ENCODE assay signal across 2 cellular contexts in the genomic region with DNA sequence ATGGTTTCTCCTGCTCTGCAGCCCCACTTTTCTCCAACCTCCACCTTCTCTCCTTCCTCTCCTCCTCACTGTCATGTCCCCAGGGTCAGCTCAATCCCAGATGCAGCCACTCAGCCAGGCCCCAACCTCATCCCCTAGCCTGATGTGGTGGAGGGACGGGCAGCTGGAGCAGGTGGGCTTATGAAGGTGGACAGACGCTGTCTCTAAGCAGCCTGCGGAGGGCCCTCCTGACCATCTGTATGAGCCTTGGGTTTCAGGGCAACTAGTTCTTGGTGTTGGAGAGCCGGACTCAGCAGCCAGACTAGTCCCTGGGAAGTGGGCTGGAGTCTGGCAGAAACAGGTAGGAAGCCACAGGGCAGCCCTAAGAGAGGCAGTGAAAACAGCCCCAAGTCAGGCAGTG.
TF ChIP-seq lines count a peak whose summit lies in the region.

No MANE protein-coding gene starts in this region.

TF ChIP-seq in GM23338, 12 proteins besides CTCF, POLR2A, EP300 and RAD21 (continued from another document):
- TF ChIP-seq, protein P1, sequence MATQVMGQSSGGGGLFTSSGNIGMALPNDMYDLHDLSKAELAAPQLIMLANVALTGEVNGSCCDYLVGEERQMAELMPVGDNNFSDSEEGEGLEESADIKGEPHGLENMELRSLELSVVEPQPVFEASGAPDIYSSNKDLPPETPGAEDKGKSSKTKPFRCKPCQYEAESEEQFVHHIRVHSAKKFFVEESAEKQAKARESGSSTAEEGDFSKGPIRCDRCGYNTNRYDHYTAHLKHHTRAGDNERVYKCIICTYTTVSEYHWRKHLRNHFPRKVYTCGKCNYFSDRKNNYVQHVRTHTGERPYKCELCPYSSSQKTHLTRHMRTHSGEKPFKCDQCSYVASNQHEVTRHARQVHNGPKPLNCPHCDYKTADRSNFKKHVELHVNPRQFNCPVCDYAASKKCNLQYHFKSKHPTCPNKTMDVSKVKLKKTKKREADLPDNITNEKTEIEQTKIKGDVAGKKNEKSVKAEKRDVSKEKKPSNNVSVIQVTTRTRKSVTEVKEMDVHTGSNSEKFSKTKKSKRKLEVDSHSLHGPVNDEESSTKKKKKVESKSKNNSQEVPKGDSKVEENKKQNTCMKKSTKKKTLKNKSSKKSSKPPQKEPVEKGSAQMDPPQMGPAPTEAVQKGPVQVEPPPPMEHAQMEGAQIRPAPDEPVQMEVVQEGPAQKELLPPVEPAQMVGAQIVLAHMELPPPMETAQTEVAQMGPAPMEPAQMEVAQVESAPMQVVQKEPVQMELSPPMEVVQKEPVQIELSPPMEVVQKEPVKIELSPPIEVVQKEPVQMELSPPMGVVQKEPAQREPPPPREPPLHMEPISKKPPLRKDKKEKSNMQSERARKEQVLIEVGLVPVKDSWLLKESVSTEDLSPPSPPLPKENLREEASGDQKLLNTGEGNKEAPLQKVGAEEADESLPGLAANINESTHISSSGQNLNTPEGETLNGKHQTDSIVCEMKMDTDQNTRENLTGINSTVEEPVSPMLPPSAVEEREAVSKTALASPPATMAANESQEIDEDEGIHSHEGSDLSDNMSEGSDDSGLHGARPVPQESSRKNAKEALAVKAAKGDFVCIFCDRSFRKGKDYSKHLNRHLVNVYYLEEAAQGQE (IDR thresholded peaks at IDR 0.05; ENCODE audit: unreplicated experiment), result no peak
- TF ChIP-seq STAT1 (IDR thresholded peaks at IDR 0.05; ENCODE audit: unreplicated experiment), result no peak

TF ChIP-seq in WTC11, 78 proteins besides CTCF, POLR2A, EP300 and RAD21 (continued from another document):
- TF ChIP-seq, protein P2, sequence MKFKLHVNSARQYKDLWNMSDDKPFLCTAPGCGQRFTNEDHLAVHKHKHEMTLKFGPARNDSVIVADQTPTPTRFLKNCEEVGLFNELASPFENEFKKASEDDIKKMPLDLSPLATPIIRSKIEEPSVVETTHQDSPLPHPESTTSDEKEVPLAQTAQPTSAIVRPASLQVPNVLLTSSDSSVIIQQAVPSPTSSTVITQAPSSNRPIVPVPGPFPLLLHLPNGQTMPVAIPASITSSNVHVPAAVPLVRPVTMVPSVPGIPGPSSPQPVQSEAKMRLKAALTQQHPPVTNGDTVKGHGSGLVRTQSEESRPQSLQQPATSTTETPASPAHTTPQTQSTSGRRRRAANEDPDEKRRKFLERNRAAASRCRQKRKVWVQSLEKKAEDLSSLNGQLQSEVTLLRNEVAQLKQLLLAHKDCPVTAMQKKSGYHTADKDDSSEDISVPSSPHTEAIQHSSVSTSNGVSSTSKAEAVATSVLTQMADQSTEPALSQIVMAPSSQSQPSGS (CRISPR knock-in tag; IDR thresholded peaks at IDR 0.05; ENCODE audit: borderline replicate concordance, low read depth), result no peak
- TF ChIP-seq OVOL2 (CRISPR knock-in tag; IDR thresholded peaks at IDR 0.05; ENCODE audit: borderline replicate concordance) (no peak), TEAD1 (CRISPR knock-in tag; IDR thresholded peaks at IDR 0.05) (no peak), KAT7 (CRISPR knock-in tag; IDR thresholded peaks at IDR 0.05; ENCODE audit: borderline replicate concordance) (no peak), ETV6 (CRISPR knock-in tag; IDR thresholded peaks at IDR 0.05) (no peak), CREM (CRISPR knock-in tag; IDR thresholded peaks at IDR 0.05) (no peak)
- TF ChIP-seq, protein P3, sequence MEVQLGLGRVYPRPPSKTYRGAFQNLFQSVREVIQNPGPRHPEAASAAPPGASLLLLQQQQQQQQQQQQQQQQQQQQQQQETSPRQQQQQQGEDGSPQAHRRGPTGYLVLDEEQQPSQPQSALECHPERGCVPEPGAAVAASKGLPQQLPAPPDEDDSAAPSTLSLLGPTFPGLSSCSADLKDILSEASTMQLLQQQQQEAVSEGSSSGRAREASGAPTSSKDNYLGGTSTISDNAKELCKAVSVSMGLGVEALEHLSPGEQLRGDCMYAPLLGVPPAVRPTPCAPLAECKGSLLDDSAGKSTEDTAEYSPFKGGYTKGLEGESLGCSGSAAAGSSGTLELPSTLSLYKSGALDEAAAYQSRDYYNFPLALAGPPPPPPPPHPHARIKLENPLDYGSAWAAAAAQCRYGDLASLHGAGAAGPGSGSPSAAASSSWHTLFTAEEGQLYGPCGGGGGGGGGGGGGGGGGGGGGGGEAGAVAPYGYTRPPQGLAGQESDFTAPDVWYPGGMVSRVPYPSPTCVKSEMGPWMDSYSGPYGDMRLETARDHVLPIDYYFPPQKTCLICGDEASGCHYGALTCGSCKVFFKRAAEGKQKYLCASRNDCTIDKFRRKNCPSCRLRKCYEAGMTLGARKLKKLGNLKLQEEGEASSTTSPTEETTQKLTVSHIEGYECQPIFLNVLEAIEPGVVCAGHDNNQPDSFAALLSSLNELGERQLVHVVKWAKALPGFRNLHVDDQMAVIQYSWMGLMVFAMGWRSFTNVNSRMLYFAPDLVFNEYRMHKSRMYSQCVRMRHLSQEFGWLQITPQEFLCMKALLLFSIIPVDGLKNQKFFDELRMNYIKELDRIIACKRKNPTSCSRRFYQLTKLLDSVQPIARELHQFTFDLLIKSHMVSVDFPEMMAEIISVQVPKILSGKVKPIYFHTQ (CRISPR knock-in tag; IDR thresholded peaks at IDR 0.05), result no peak
- TF ChIP-seq, protein P4, sequence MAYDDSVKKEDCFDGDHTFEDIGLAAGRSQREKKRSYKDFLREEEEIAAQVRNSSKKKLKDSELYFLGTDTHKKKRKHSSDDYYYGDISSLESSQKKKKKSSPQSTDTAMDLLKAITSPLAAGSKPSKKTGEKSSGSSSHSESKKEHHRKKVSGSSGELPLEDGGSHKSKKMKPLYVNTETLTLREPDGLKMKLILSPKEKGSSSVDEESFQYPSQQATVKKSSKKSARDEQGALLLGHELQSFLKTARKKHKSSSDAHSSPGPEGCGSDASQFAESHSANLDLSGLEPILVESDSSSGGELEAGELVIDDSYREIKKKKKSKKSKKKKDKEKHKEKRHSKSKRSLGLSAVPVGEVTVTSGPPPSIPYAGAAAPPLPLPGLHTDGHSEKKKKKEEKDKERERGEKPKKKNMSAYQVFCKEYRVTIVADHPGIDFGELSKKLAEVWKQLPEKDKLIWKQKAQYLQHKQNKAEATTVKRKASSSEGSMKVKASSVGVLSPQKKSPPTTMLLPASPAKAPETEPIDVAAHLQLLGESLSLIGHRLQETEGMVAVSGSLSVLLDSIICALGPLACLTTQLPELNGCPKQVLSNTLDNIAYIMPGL (CRISPR knock-in tag; IDR thresholded peaks at IDR 0.05), result no peak
- TF ChIP-seq, protein P5, sequence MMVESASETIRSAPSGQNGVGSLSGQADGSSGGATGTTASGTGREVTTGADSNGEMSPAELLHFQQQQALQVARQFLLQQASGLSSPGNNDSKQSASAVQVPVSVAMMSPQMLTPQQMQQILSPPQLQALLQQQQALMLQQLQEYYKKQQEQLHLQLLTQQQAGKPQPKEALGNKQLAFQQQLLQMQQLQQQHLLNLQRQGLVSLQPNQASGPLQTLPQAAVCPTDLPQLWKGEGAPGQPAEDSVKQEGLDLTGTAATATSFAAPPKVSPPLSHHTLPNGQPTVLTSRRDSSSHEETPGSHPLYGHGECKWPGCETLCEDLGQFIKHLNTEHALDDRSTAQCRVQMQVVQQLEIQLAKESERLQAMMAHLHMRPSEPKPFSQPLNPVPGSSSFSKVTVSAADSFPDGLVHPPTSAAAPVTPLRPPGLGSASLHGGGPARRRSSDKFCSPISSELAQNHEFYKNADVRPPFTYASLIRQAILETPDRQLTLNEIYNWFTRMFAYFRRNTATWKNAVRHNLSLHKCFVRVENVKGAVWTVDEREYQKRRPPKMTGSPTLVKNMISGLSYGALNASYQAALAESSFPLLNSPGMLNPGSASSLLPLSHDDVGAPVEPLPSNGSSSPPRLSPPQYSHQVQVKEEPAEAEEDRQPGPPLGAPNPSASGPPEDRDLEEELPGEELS (CRISPR knock-in tag; IDR thresholded peaks at IDR 0.05), result no peak
- TF ChIP-seq, protein P6, sequence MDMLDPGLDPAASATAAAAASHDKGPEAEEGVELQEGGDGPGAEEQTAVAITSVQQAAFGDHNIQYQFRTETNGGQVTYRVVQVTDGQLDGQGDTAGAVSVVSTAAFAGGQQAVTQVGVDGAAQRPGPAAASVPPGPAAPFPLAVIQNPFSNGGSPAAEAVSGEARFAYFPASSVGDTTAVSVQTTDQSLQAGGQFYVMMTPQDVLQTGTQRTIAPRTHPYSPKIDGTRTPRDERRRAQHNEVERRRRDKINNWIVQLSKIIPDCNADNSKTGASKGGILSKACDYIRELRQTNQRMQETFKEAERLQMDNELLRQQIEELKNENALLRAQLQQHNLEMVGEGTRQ (CRISPR knock-in tag; IDR thresholded peaks at IDR 0.05), result no peak
- TF ChIP-seq, protein P7, sequence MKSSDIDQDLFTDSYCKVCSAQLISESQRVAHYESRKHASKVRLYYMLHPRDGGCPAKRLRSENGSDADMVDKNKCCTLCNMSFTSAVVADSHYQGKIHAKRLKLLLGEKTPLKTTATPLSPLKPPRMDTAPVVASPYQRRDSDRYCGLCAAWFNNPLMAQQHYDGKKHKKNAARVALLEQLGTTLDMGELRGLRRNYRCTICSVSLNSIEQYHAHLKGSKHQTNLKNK (CRISPR knock-in tag; IDR thresholded peaks at IDR 0.05), result no peak
- TF ChIP-seq, protein P8, sequence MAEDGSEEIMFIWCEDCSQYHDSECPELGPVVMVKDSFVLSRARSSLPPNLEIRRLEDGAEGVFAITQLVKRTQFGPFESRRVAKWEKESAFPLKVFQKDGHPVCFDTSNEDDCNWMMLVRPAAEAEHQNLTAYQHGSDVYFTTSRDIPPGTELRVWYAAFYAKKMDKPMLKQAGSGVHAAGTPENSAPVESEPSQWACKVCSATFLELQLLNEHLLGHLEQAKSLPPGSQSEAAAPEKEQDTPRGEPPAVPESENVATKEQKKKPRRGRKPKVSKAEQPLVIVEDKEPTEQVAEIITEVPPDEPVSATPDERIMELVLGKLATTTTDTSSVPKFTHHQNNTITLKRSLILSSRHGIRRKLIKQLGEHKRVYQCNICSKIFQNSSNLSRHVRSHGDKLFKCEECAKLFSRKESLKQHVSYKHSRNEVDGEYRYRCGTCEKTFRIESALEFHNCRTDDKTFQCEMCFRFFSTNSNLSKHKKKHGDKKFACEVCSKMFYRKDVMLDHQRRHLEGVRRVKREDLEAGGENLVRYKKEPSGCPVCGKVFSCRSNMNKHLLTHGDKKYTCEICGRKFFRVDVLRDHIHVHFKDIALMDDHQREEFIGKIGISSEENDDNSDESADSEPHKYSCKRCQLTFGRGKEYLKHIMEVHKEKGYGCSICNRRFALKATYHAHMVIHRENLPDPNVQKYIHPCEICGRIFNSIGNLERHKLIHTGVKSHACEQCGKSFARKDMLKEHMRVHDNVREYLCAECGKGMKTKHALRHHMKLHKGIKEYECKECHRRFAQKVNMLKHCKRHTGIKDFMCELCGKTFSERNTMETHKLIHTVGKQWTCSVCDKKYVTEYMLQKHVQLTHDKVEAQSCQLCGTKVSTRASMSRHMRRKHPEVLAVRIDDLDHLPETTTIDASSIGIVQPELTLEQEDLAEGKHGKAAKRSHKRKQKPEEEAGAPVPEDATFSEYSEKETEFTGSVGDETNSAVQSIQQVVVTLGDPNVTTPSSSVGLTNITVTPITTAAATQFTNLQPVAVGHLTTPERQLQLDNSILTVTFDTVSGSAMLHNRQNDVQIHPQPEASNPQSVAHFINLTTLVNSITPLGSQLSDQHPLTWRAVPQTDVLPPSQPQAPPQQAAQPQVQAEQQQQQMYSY (CRISPR knock-in tag; IDR thresholded peaks at IDR 0.05), result no peak
